1 cellular context compared by ENCODE assay signal in genomic region chr20:64099880-64100565, GRCh38.
TF ChIP-seq lines count a peak whose summit lies in the region.

No MANE protein-coding gene starts in this region.

TF ChIP-seq in GM12878, 131 proteins besides CTCF, POLR2A, EP300 and RAD21 (continued from another document and continues in another):
- TF ChIP-seq, protein P1, sequence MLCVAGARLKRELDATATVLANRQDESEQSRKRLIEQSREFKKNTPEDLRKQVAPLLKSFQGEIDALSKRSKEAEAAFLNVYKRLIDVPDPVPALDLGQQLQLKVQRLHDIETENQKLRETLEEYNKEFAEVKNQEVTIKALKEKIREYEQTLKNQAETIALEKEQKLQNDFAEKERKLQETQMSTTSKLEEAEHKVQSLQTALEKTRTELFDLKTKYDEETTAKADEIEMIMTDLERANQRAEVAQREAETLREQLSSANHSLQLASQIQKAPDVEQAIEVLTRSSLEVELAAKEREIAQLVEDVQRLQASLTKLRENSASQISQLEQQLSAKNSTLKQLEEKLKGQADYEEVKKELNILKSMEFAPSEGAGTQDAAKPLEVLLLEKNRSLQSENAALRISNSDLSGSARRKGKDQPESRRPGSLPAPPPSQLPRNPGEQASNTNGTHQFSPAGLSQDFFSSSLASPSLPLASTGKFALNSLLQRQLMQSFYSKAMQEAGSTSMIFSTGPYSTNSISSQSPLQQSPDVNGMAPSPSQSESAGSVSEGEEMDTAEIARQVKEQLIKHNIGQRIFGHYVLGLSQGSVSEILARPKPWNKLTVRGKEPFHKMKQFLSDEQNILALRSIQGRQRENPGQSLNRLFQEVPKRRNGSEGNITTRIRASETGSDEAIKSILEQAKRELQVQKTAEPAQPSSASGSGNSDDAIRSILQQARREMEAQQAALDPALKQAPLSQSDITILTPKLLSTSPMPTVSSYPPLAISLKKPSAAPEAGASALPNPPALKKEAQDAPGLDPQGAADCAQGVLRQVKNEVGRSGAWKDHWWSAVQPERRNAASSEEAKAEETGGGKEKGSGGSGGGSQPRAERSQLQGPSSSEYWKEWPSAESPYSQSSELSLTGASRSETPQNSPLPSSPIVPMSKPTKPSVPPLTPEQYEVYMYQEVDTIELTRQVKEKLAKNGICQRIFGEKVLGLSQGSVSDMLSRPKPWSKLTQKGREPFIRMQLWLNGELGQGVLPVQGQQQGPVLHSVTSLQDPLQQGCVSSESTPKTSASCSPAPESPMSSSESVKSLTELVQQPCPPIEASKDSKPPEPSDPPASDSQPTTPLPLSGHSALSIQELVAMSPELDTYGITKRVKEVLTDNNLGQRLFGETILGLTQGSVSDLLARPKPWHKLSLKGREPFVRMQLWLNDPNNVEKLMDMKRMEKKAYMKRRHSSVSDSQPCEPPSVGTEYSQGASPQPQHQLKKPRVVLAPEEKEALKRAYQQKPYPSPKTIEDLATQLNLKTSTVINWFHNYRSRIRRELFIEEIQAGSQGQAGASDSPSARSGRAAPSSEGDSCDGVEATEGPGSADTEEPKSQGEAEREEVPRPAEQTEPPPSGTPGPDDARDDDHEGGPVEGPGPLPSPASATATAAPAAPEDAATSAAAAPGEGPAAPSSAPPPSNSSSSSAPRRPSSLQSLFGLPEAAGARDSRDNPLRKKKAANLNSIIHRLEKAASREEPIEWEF (IDR thresholded peaks at IDR 0.05; ENCODE audit: insufficient replicate concordance, low read depth, low read length): no peak
- TF ChIP-seq SIN3A (IDR thresholded peaks at IDR 0.05; ENCODE audit: low read depth, low read length): no peak
- TF ChIP-seq NFXL1 (IDR thresholded peaks at IDR 0.05; ENCODE audit: borderline replicate concordance): no peak
- no peak for TF ChIP-seq SMARCA5 (IDR thresholded peaks at IDR 0.05)
- TF ChIP-seq CEBPB (IDR thresholded peaks at IDR 0.05; ENCODE audit: borderline replicate concordance in 1 of 2, low read depth in 2 of 2, low read length in 2 of 2): no peak
- no peak for TF ChIP-seq FOXM1 (IDR thresholded peaks at IDR 0.05; ENCODE audit: low read depth, low read length)
- no peak for TF ChIP-seq FOS (IDR thresholded peaks at IDR 0.05; ENCODE audit: borderline replicate concordance, extremely low read depth, insufficient read length)
- TF ChIP-seq ZNF384 (IDR thresholded peaks at IDR 0.05; ENCODE audit: borderline replicate concordance, low read depth, low read length): no peak
- TF ChIP-seq FOXK2 (IDR thresholded peaks at IDR 0.05): no peak
- TF ChIP-seq MEF2B (IDR thresholded peaks at IDR 0.05; ENCODE audit: partially characterized antibody, poor library complexity, severe bottlenecking): peak; percentile 80
- TF ChIP-seq, protein P2, sequence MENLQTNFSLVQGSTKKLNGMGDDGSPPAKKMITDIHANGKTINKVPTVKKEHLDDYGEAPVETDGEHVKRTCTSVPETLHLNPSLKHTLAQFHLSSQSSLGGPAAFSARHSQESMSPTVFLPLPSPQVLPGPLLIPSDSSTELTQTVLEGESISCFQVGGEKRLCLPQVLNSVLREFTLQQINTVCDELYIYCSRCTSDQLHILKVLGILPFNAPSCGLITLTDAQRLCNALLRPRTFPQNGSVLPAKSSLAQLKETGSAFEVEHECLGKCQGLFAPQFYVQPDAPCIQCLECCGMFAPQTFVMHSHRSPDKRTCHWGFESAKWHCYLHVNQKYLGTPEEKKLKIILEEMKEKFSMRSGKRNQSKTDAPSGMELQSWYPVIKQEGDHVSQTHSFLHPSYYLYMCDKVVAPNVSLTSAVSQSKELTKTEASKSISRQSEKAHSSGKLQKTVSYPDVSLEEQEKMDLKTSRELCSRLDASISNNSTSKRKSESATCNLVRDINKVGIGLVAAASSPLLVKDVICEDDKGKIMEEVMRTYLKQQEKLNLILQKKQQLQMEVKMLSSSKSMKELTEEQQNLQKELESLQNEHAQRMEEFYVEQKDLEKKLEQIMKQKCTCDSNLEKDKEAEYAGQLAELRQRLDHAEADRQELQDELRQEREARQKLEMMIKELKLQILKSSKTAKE (IDR thresholded peaks at IDR 0.05; ENCODE audit: low read depth, poor library complexity, severe bottlenecking): no peak
- TF ChIP-seq STAT3 (IDR thresholded peaks at IDR 0.05; ENCODE audit: low read depth, low read length): no peak
- no peak for TF ChIP-seq TAF1 (IDR thresholded peaks at IDR 0.05; ENCODE audit: borderline replicate concordance, low read depth, low read length)
- no peak for TF ChIP-seq ZBTB40 (IDR thresholded peaks at IDR 0.05; ENCODE audit: borderline replicate concordance)
- TF ChIP-seq IKZF1 (conservative IDR thresholded peaks at IDR 0.05): peak; percentile 58
- TF ChIP-seq, protein P3, sequence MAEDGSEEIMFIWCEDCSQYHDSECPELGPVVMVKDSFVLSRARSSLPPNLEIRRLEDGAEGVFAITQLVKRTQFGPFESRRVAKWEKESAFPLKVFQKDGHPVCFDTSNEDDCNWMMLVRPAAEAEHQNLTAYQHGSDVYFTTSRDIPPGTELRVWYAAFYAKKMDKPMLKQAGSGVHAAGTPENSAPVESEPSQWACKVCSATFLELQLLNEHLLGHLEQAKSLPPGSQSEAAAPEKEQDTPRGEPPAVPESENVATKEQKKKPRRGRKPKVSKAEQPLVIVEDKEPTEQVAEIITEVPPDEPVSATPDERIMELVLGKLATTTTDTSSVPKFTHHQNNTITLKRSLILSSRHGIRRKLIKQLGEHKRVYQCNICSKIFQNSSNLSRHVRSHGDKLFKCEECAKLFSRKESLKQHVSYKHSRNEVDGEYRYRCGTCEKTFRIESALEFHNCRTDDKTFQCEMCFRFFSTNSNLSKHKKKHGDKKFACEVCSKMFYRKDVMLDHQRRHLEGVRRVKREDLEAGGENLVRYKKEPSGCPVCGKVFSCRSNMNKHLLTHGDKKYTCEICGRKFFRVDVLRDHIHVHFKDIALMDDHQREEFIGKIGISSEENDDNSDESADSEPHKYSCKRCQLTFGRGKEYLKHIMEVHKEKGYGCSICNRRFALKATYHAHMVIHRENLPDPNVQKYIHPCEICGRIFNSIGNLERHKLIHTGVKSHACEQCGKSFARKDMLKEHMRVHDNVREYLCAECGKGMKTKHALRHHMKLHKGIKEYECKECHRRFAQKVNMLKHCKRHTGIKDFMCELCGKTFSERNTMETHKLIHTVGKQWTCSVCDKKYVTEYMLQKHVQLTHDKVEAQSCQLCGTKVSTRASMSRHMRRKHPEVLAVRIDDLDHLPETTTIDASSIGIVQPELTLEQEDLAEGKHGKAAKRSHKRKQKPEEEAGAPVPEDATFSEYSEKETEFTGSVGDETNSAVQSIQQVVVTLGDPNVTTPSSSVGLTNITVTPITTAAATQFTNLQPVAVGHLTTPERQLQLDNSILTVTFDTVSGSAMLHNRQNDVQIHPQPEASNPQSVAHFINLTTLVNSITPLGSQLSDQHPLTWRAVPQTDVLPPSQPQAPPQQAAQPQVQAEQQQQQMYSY (CRISPR knock-in tag; IDR thresholded peaks at IDR 0.05): no peak
- TF ChIP-seq RELB (IDR thresholded peaks at IDR 0.05; ENCODE audit: low read depth): peak; percentile 22; the same call in 1 of the 2 replicates
- TF ChIP-seq CREM (IDR thresholded peaks at IDR 0.05; ENCODE audit: low read depth): 0 out of 2 replicates have a peak, but pooled peaks have one; percentile 16
- TF ChIP-seq, protein P4, sequence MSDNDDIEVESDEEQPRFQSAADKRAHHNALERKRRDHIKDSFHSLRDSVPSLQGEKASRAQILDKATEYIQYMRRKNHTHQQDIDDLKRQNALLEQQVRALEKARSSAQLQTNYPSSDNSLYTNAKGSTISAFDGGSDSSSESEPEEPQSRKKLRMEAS (IDR thresholded peaks at IDR 0.05; ENCODE audit: low read depth, low read length): no peak
- no peak for TF ChIP-seq CBX3 (IDR thresholded peaks at IDR 0.05; ENCODE audit: borderline replicate concordance, low read depth)
- TF ChIP-seq CHD2 (IDR thresholded peaks at IDR 0.05; ENCODE audit: borderline replicate concordance, low read depth, low read length): 0 out of 2 replicates have a peak, but pooled peaks have one; percentile 21
- no peak for TF ChIP-seq KDM1A (IDR thresholded peaks at IDR 0.05; ENCODE audit: borderline replicate concordance)
- no peak for TF ChIP-seq RELA (IDR thresholded peaks at IDR 0.05; ENCODE audit: borderline replicate concordance, partially characterized antibody)
- TF ChIP-seq MTA2 (IDR thresholded peaks at IDR 0.05; ENCODE audit: low read depth): peak; percentile 53; the same call in 1 of the 2 replicates
- no peak for TF ChIP-seq BCLAF1 (IDR thresholded peaks at IDR 0.05)
- TF ChIP-seq ELK1 (IDR thresholded peaks at IDR 0.05; ENCODE audit: low read depth, low read length): no peak
- 0 out of 2 replicates have a peak, but pooled peaks have one; percentile 20 for TF ChIP-seq GATAD2B (conservative IDR thresholded peaks at IDR 0.05; ENCODE audit: low read depth)
